Comparison of ENCODE assay signal across 18 cellular contexts in the genomic region with DNA sequence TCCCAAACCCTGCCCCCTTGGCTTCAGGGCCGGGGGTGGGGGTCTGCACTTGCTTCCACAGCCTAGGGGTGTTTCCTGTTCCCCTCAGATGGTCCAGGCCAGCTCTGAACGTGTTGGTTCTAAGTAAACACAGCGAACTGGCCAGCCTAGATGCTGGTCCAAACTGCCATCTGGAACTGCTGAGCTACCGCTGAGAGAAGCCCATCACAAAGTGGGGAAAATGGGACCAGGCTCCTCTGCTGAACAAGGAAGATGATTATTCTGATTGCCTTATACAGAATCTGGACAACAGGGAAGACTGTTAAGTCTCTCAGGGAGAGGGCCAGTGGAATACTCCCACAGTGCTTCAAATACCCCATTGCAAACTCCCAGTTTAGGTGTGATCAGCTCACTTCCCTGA. TPM values are rescaled to one million over a fixed set of nuclear protein-coding genes. Genes with fewer than 3 reads are reported as not detected.
DNase-seq lines count a peak whose midpoint lies in the region; ATAC-seq and TF ChIP-seq lines count a peak whose summit lies in the region.
"Had no signal": no experiment of that assay in that cellular context is flagged by ENCODE, and none has a peak within 500 bp of the region (broad histone marks: within the 10 kb centered on the region; RNA-seq: fewer than 3 reads in every experiment).

No MANE protein-coding gene starts in this region.

- H3K9me3 Mint-ChIP-seq in brain (no peaks in the 10 kb centered on the region), endodermal cell (no peaks in the 10 kb centered on the region), neural progenitor cell (no peaks in the 10 kb centered on the region)

- H3K27ac Mint-ChIP-seq in brain (peak overlapping the region in 4 of 5 experiments; percentile 54 to 87 (median 64)), endodermal cell (no peak overlapping the region), neural progenitor cell (no peak overlapping the region)

- no peak for TF ChIP-seq CTCF in brain (conservative IDR thresholded peaks at IDR 0.05)
- TF ChIP-seq CTCF in endodermal cell (conservative IDR thresholded peaks at IDR 0.05), result no peak
- TF ChIP-seq CTCF in neural progenitor cell (IDR thresholded peaks at IDR 0.05), result no peak
- no peak for TF ChIP-seq CTCF in A673 (conservative IDR thresholded peaks at IDR 0.05; ENCODE audit: low read depth, low read length)

- CTCF ChIA-PET in A673 (lab: Charles Lee), result no interaction called here

- H3K9ac ChIP-seq in endodermal cell (ENCODE audit: extremely low read depth, low read length, poor library complexity, severe bottlenecking) (no peak overlapping the region), neural progenitor cell (no peak overlapping the region)
- H3K9ac ChIP-seq: BLaER1 treated with 17β-estradiol and CSF1 and Interleukin-3, amounts not matched to agents 10 nM and 100 nM had no signal

- H3K36me3 ChIP-seq in endodermal cell (ENCODE audit: control insufficient read depth, insufficient read depth, low read length) (peaks cover 65% of the 10 kb centered on the region), neural progenitor cell (peaks cover 12% of the 10 kb centered on the region), A673 (ENCODE audit: insufficient read depth, low read length, poor library complexity, severe bottlenecking) (peaks cover 17% of the 10 kb centered on the region)

- H3K27me3 Mint-ChIP-seq in brain (no peaks in the 10 kb centered on the region), endodermal cell (ENCODE audit: insufficient read depth) (no peaks in the 10 kb centered on the region), neural progenitor cell (ENCODE audit: insufficient read depth, low read depth) (peaks cover 8% of the 10 kb centered on the region)

- peaks cover 18% of the 10 kb centered on the region for H3F3A ChIP-seq in neural progenitor cell (ENCODE audit: low read depth)

- peak overlapping the region; percentile 24 for H3K27ac ChIP-seq in endodermal cell (ENCODE audit: low read depth, low read length)
- H3K27ac ChIP-seq in neural progenitor cell, result peak overlapping the region; percentile 35
- H3K27ac ChIP-seq in A673 (ENCODE audit: low read depth, low read length, poor library complexity, severe bottlenecking), result no peak overlapping the region
- H3K27ac ChIP-seq: BLaER1 treated with 17β-estradiol and CSF1 and Interleukin-3, amounts not matched to agents 10 nM and 100 nM; Peyer's patch had no signal

- intact Hi-C loops in A673 (cut with micrococcal nuclease; ENCODE audit: unreplicated experiment), result no loop called here

- H4K20me1 ChIP-seq in neural progenitor cell (ENCODE audit: low read depth), result peaks cover 23% of the 10 kb centered on the region

- H3K4me3 ChIP-seq in endodermal cell (ENCODE audit: low read length) (no peak overlapping the region), neural progenitor cell (no peak overlapping the region), A673 (ENCODE audit: low read depth, low read length, poor library complexity, severe bottlenecking) (no peak overlapping the region)
- H3K4me3 ChIP-seq: BLaER1 treated with 17β-estradiol and CSF1 and Interleukin-3, amounts not matched to agents 10 nM and 100 nM; Peyer's patch had no signal

- in situ Hi-C loops in G401 (cut with HindIII; ENCODE audit: low sequenced_read_pairs), result no loop called here

- WGBS in endodermal cell (ENCODE audit: insufficient coverage in 1 of 2, insufficient read length in 1 of 2), 2 experiments, result 92 to 94% methylated on average over 4 of the region's 4 CpGs

- H3K27me3 ChIP-seq in endodermal cell (ENCODE audit: control insufficient read depth, insufficient read depth, low read length, poor library complexity, severe bottlenecking), result no peaks in the 10 kb centered on the region
- H3K27me3 ChIP-seq in neural progenitor cell, result no peaks in the 10 kb centered on the region
- H3K27me3 ChIP-seq in A673 (replicated peaks; ENCODE audit: insufficient read depth, low read depth, low read length, poor library complexity), result no peaks in the 10 kb centered on the region
- H3K27me3 ChIP-seq: BLaER1 treated with 17β-estradiol and CSF1 and Interleukin-3, amounts not matched to agents 10 nM and 100 nM; Peyer's patch had no signal

- H3K4me1 ChIP-seq in endodermal cell (ENCODE audit: control insufficient read depth, insufficient read depth, low read length) (no peaks in the 10 kb centered on the region), neural progenitor cell (peaks cover 16% of the 10 kb centered on the region), A673 (ENCODE audit: insufficient read depth, low read length, poor library complexity, severe bottlenecking) (peaks cover 15% of the 10 kb centered on the region)

- H2AFZ ChIP-seq in neural progenitor cell (replicated peaks), result no peak overlapping the region

- H3K9me3 ChIP-seq in endodermal cell (ENCODE audit: control insufficient read depth, low read length) (no peaks in the 10 kb centered on the region), neural progenitor cell (ENCODE audit: low read depth) (no peaks in the 10 kb centered on the region), A673 (ENCODE audit: low read depth, low read length, poor library complexity, severe bottlenecking) (no peaks in the 10 kb centered on the region)
- H3K9me3 ChIP-seq: BLaER1 treated with 17β-estradiol and CSF1 and Interleukin-3, amounts not matched to agents 10 nM and 100 nM; Peyer's patch had no signal

- DNase-seq in G401 (ENCODE audit: low spot score) (peak; percentile 90), endodermal cell (no peak), neural progenitor cell (ENCODE audit: low spot score) (no peak), A673 (ENCODE audit: low spot score) (no peak)
- DNase-seq in activated CD4-positive, alpha-beta T cell treated with anti-CD3 and anti-CD28 coated beads for 48 hours, result no peak
- DNase-seq: H7, NCI-H1048, NCI-H146, NCI-H2081 treated with DMSO at 0.1 percent for 48 hours, NCI-H2227 treated with DMSO at 0.1 percent for 48 hours, NCI-H524, Peyer's patch had no signal

- H3K4me3 Mint-ChIP-seq in brain (no peak overlapping the region), endodermal cell (no peak overlapping the region), neural progenitor cell (no peak overlapping the region)

- ATAC-seq in GM19351 (IDR thresholded peaks at IDR 0.05; ENCODE audit: unreplicated experiment) (no peak), esophagus mucosa (no peak)
- ATAC-seq: HepG2, Right ventricle myocardium inferior had no signal

- no peak overlapping the region for H3K4me2 ChIP-seq in neural progenitor cell
- H3K4me2 ChIP-seq: BLaER1 treated with 17β-estradiol and CSF1 and Interleukin-3, amounts not matched to agents 10 nM and 100 nM had no signal

- POLR2A ChIA-PET in A673 (lab: Charles Lee; ENCODE audit: low non-redundant PET), result no interaction called here

- H3K79me2 ChIP-seq in neural progenitor cell (ENCODE audit: low read depth), result no peaks in the 10 kb centered on the region

- H3K4me1 Mint-ChIP-seq in brain, result peaks cover 40% of the 10 kb centered on the region
- H3K4me1 Mint-ChIP-seq in endodermal cell, result peaks cover 16% of the 10 kb centered on the region
- peaks cover 19% of the 10 kb centered on the region for H3K4me1 Mint-ChIP-seq in neural progenitor cell

- BruUV-seq in A673 (replicated peaks; lab: Mats Ljungman, UMichigan), result no TSS peak

- H3K36me3 Mint-ChIP-seq in brain, result peaks cover 28% of the 10 kb centered on the region
- H3K36me3 Mint-ChIP-seq in endodermal cell (ENCODE audit: low read depth), result peaks cover 31% of the 10 kb centered on the region
- H3K36me3 Mint-ChIP-seq in neural progenitor cell, result peaks cover 18% of the 10 kb centered on the region

RNA-seq across cellular contexts. Expression of gene YPEL1, which starts 23.5 kb away (rescaled TPM):
- total RNA-seq in G401 (2014; rRNA removed; shearing (Covaris generic)), result 0.14 and 0.62 TPM in 2 replicates
- 35.1 TPM for polyA plus RNA-seq in brain (ENCODE audit: insufficient read depth, low read depth, low replicate concordance)
- total RNA-seq in endodermal cell, result 10 to 100 TPM; 13.4 to 23.4 TPM
- polyA plus RNA-seq in endodermal cell (2013, experiment 1 of 2), result 27.1 TPM
- 27.2 TPM for polyA plus RNA-seq in endodermal cell (2013, experiment 2 of 2)
- total RNA-seq in neural progenitor cell (ENCODE audit: low replicate concordance), result 32.2 and 39.1 TPM in 2 replicates
- 3.6 and 7.5 TPM in 2 replicates for total RNA-seq in A673 (2021)
- 0.36 TPM for total RNA-seq in esophagus mucosa

Comparison
In these comparisons a context has a peak if more than half of its experiments do, and no peak if none do; other contexts are left out.
1. H3K27ac Mint-ChIP-seq: peak in brain (4 of 5); none in endodermal cell (single experiment) and neural progenitor cell (single experiment).